In the genomic region with DNA sequence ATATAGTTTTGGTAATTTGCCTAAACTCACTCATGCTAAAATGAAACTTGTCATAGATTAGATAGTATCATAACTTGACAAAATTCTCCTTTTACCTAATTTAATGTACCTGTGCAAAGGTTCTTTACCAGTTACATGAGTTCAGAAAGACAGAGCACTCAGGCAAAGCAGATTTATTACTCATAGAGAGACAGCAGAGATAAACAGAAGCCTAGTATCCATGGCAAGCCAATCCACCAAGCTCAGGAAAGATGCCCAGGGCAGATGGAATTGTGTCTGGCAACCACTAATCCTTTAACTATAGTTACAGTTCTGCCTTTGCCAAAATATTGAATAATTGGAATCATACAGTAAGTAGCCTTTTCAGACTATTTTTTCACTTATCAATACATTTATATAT, we compare ENCODE assay signal across 18 cellular contexts.
DNase-seq lines count a peak whose midpoint lies in the region; TF ChIP-seq lines count a peak whose summit lies in the region.
"Had no signal": no experiment of that assay in that cellular context is flagged by ENCODE, and none has a peak within 500 bp of the region (broad histone marks: within the 10 kb centered on the region; RNA-seq: fewer than 3 reads in every experiment).

No MANE protein-coding gene starts in this region.

- H3K4me1 Mint-ChIP-seq in Caco-2 (ENCODE audit: low read depth, unreplicated experiment): no peaks in the 10 kb centered on the region
- H3K4me1 Mint-ChIP-seq: B cell; CD14-positive monocyte; CD8-positive, alpha-beta memory T cell had no signal

- TF ChIP-seq CTCF in BE2C (IDR thresholded peaks at IDR 0.05; ENCODE audit: low read depth, low read length) (no peak), Caco-2 (IDR thresholded peaks at IDR 0.05; ENCODE audit: insufficient read depth in 1 of 2, low read depth in 1 of 2, low read length in 1 of 2, severe bottlenecking in 1 of 2, unreplicated experiment in 1 of 2) (no peak)

- no peaks in the 10 kb centered on the region for H3K27me3 Mint-ChIP-seq in Caco-2 (ENCODE audit: insufficient read depth, unreplicated experiment)
- H3K27me3 Mint-ChIP-seq: B cell; CD4-positive, alpha-beta T cell; CD8-positive, alpha-beta memory T cell had no signal

- no peaks in the 10 kb centered on the region for H3K4me1 ChIP-seq in BE2C
- no peaks in the 10 kb centered on the region for H3K4me1 ChIP-seq in Caco-2

- H3K4me3 ChIP-seq in BE2C (ENCODE audit: low read depth, low read length) (no peak overlapping the region), Caco-2 (ENCODE audit: low read depth, low read length) (no peak overlapping the region)
- H3K4me3 ChIP-seq: BLaER1 treated with 17β-estradiol and CSF1 and Interleukin-3, amounts not matched to agents 10 nM and 100 nM; GM23338 had no signal

- POLR2A ChIA-PET in Caco-2 (lab: Charles Lee): no interaction called here

- H3K36me3 Mint-ChIP-seq in Caco-2 (ENCODE audit: insufficient read depth, unreplicated experiment): no peaks in the 10 kb centered on the region
- H3K36me3 Mint-ChIP-seq: CD14-positive monocyte; CD8-positive, alpha-beta memory T cell had no signal

- H3K9me3 Mint-ChIP-seq in Caco-2 (ENCODE audit: unreplicated experiment): no peaks in the 10 kb centered on the region

- no TSS peak for BruUV-seq in Caco-2 (replicated peaks; lab: Mats Ljungman, UMichigan)

- H3K9me3 ChIP-seq in BE2C (no peaks in the 10 kb centered on the region), Caco-2 (no peaks in the 10 kb centered on the region)

- intact Hi-C loops in Caco-2 (cut with micrococcal nuclease; ENCODE audit: unreplicated experiment): no loop called here

- DNase-seq in Ammon's horn (ENCODE audit: low spot score) (peak; percentile 39), BE2C (peak; percentile 30), NCI-H446 treated with DMSO at 0.1 percent for 48 hours (lab: John Stamatoyannopoulos, UW) (peak; percentile 76), kidney tubule cell (ENCODE audit: low spot score) (peak; percentile 3), T-helper 1 cell (no peak), GM19240 (ENCODE audit: insufficient read length, low spot score) (no peak), Caco-2 (no peak)
- no peak for DNase-seq in stimulated activated CD4-positive, alpha-beta T cell treated with anti-CD3 and anti-CD28 coated beads, Interleukin-1b, Interleukin-23, amount 100 ng/mL, for 48 hours
- DNase-seq: Calu3; CD4-positive, alpha-beta T cell; CD8-positive, alpha-beta memory T cell; DMS153; DND-41; H9 had no signal

- H3K27me3 ChIP-seq in BE2C: no peaks in the 10 kb centered on the region
- no peaks in the 10 kb centered on the region for H3K27me3 ChIP-seq in Caco-2 (replicated peaks; ENCODE audit: control insufficient read depth, insufficient read depth, low read length)
- H3K27me3 ChIP-seq: BLaER1 treated with 17β-estradiol and CSF1 and Interleukin-3, amounts not matched to agents 10 nM and 100 nM had no signal

- CTCF ChIA-PET in Caco-2 (lab: Charles Lee): no interaction called here

- H3K36me3 ChIP-seq in BE2C (no peaks in the 10 kb centered on the region), Caco-2 (ENCODE audit: control insufficient read depth, insufficient read depth, low read length) (no peaks in the 10 kb centered on the region)
- H3K36me3 ChIP-seq: BLaER1 treated with 17β-estradiol and CSF1 and Interleukin-3, amounts not matched to agents 10 nM and 100 nM had no signal

- H3K4me3 Mint-ChIP-seq in Caco-2 (ENCODE audit: unreplicated experiment): no peak overlapping the region
- H3K4me3 Mint-ChIP-seq: B cell; CD14-positive monocyte; CD4-positive, alpha-beta T cell; CD8-positive, alpha-beta memory T cell; GM23338; H9 had no signal

- no peak overlapping the region for H3K27ac Mint-ChIP-seq in Caco-2 (ENCODE audit: unreplicated experiment)
- H3K27ac Mint-ChIP-seq: B cell; CD14-positive monocyte; CD4-positive, alpha-beta T cell; CD8-positive, alpha-beta memory T cell; GM23338; H9 had no signal

Comparison
In these comparisons a context has a peak if more than half of its experiments do, and no peak if none do; other contexts are left out.
1. DNase-seq: peak in Ammon's horn (single experiment), BE2C (single experiment), NCI-H446 treated with DMSO at 0.1 percent for 48 hours (single experiment) and kidney tubule cell (single experiment); none in T-helper 1 cell (0 of 5), GM19240 (single experiment), stimulated activated CD4-positive, alpha-beta T cell treated with anti-CD3 and anti-CD28 coated beads, Interleukin-1b, Interleukin-23, amount 100 ng/mL, for 48 hours (single experiment) and Caco-2 (0 of 2).